7 cellular contexts compared by ENCODE assay signal in genomic region chr12:73623421-73623820, GRCh38.
"Had no signal": no experiment of that assay in that cellular context is flagged by ENCODE, and none has a peak within 500 bp of the region (broad histone marks: within the 10 kb centered on the region; RNA-seq: fewer than 3 reads in every experiment).

No MANE protein-coding gene starts in this region.

- H3K4me3 ChIP-seq: K562 had no signal

- H3K27ac ChIP-seq: HL-60, KMS-11 had no signal

- ATAC-seq: HepG2, K562 had no signal

- DNase-seq: IMR-90, KBM-7, KG1 had no signal
